ENCODE assay signal across 23 cellular contexts in the genomic region with DNA sequence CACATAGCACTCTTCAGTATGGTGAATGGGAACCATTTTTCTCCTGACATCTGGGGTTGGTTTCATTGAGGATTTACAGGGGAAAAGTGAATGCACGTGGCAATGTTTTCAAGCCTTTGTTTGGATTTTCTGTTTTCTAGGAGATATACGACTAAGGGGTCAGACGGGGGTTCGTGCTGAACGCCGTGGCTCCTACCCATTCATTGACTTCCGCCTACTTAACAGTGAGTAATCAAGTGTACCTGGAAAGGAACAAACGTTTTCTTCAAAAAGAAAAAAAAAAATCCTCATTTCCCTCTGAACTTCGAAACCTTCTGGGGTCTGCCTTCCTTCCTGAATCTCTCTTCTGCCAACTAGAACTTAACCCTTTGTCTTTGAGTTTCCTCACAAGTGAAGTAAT.
"Had no signal": no experiment of that assay in that cellular context is flagged by ENCODE, and none has a peak within 500 bp of the region (broad histone marks: within the 10 kb centered on the region; RNA-seq: fewer than 3 reads in every experiment).

No MANE protein-coding gene starts in this region.

- H3K4me3 Mint-ChIP-seq: activated B cell treated with CpG ODN at 0.5 μM for 24 hours; activated CD4-positive, alpha-beta memory T cell treated with anti-CD3 and anti-CD28 coated beads for 36 hours; activated naive CD8-positive, alpha-beta T cell treated with anti-CD3 and anti-CD28 coated beads, Interleukin-2, amount 10 ng/mL, durations not matched to agents 7 days and 5 days; activated T-helper 1 cell treated with anti-CD3 and anti-CD28 coated beads, Interleukin-12 subunit alpha, Interleukin-12 subunit beta, Interleukin-2, Interleukin-4 antibody, amounts not matched to agents 30 ng/mL and 10 ng/mL and 1 ng/mL, durations not matched to agents 14 hours and 24 hours and 36 hours; memory B cell; naive thymus-derived CD4-positive, alpha-beta T cell had no signal

- H3K9me3 Mint-ChIP-seq: activated B cell treated with CpG ODN at 0.5 μM for 24 hours; activated CD4-positive, alpha-beta memory T cell treated with anti-CD3 and anti-CD28 coated beads for 36 hours; activated naive CD8-positive, alpha-beta T cell treated with anti-CD3 and anti-CD28 coated beads, Interleukin-2, amount 10 ng/mL, durations not matched to agents 7 days and 5 days; activated T-helper 1 cell treated with anti-CD3 and anti-CD28 coated beads, Interleukin-12 subunit alpha, Interleukin-12 subunit beta, Interleukin-2, Interleukin-4 antibody, amounts not matched to agents 30 ng/mL and 10 ng/mL and 1 ng/mL, durations not matched to agents 14 hours and 24 hours and 36 hours; memory B cell; naive thymus-derived CD4-positive, alpha-beta T cell had no signal

- H3K4me3 ChIP-seq: body of pancreas, esophagus squamous epithelium, left lung, tibial artery had no signal

- H3K27me3 Mint-ChIP-seq: memory B cell had no signal

- H3K36me3 Mint-ChIP-seq: activated CD4-positive, alpha-beta memory T cell treated with anti-CD3 and anti-CD28 coated beads for 36 hours; activated naive CD8-positive, alpha-beta T cell treated with anti-CD3 and anti-CD28 coated beads, Interleukin-2, amount 10 ng/mL, durations not matched to agents 7 days and 5 days had no signal

- H3K9me3 ChIP-seq: body of pancreas, esophagus squamous epithelium, left lung, tibial artery had no signal

- ATAC-seq: body of pancreas; left lung; naive thymus-derived CD4-positive, alpha-beta T cell; stimulated activated naive CD8-positive, alpha-beta T cell treated with anti-CD3 and anti-CD28 coated beads, Interleukin-15, Interleukin-2, amounts not matched to agents 100 U/mL and 50 U/mL, for 24 hours had no signal

- H3K27ac Mint-ChIP-seq: activated B cell treated with CpG ODN at 0.5 μM for 24 hours; activated CD4-positive, alpha-beta memory T cell treated with anti-CD3 and anti-CD28 coated beads for 36 hours; activated naive CD8-positive, alpha-beta T cell treated with anti-CD3 and anti-CD28 coated beads, Interleukin-2, amount 10 ng/mL, durations not matched to agents 7 days and 5 days; activated T-helper 1 cell treated with anti-CD3 and anti-CD28 coated beads, Interleukin-12 subunit alpha, Interleukin-12 subunit beta, Interleukin-2, Interleukin-4 antibody, amounts not matched to agents 30 ng/mL and 10 ng/mL and 1 ng/mL, durations not matched to agents 14 hours and 24 hours and 36 hours; memory B cell; naive thymus-derived CD4-positive, alpha-beta T cell had no signal

- H3K4me1 Mint-ChIP-seq: activated B cell treated with CpG ODN at 0.5 μM for 24 hours; activated naive CD8-positive, alpha-beta T cell treated with anti-CD3 and anti-CD28 coated beads, Interleukin-2, amount 10 ng/mL, durations not matched to agents 7 days and 5 days; memory B cell had no signal

- DNase-seq: activated B cell treated with CpG ODN at 0.5 μM for 24 hours; activated CD4-positive, alpha-beta memory T cell treated with anti-CD3 and anti-CD28 coated beads for 36 hours; activated CD4-positive, alpha-beta T cell treated with anti-CD3 and anti-CD28 coated beads for 4 hours; activated naive CD4-positive, alpha-beta T cell; activated naive CD8-positive, alpha-beta T cell treated with anti-CD3 and anti-CD28 coated beads, Interleukin-2, amount 10 ng/mL, durations not matched to agents 7 days and 5 days; activated T-cell treated with anti-CD3 and anti-CD28 coated beads for 4 hours; body of pancreas; esophagus squamous epithelium; hypothalamus; left lung; naive thymus-derived CD4-positive, alpha-beta T cell; stimulated activated CD4-positive, alpha-beta T cell treated with anti-CD3 and anti-CD28 coated beads, Interleukin-12 subunit alpha, Interleukin-12 subunit beta, amount 100 ng/mL, for 4 hours; stimulated activated CD4-positive, alpha-beta T cell treated with anti-CD3 and anti-CD28 coated beads, Interleukin-1b, Interleukin-23, amount 100 ng/mL, for 48 hours; stimulated activated naive CD8-positive, alpha-beta T cell treated with anti-CD3 and anti-CD28 coated beads, Interleukin-15, Interleukin-2, amounts not matched to agents 100 U/mL and 50 U/mL, for 24 hours; substantia nigra; T-helper 1 cell; T-helper 9 cell; tibial artery had no signal

- H3K27ac ChIP-seq: body of pancreas, left lung, tibial artery had no signal

- H3K27me3 ChIP-seq: body of pancreas, esophagus squamous epithelium, left lung, tibial artery had no signal

- H3K36me3 ChIP-seq: esophagus squamous epithelium, left lung, tibial artery had no signal

- FAIRE-seq: colon, keratinocyte, urothelium cell line had no signal
